Comparison of ENCODE assay signal across 16 cellular contexts in the genomic region with DNA sequence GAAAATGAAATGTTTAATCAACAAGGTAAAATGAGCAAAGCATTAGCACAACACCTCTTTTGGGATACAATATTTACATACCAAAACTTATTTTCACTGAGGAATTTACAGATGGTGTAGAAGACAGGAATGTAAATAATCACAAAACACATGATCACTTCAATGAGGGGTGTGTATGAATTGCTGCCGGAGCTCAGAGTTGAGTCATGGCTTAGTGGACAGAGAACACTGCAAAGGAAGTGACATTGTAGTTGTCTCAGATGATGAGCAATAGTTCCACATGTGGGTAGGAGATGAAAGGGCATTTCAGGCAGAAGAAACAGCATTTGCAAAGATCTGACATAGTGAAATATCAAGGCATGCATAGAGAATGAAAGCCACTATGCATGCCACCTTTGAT. TPM values are rescaled to one million over a fixed set of nuclear protein-coding genes. Genes with fewer than 3 reads are reported as not detected.
DNase-seq lines count a peak whose midpoint lies in the region; ATAC-seq, FAIRE-seq and TF ChIP-seq lines count a peak whose summit lies in the region.
"Had no signal": no experiment of that assay in that cellular context is flagged by ENCODE, and none has a peak within 500 bp of the region (broad histone marks: within the 10 kb centered on the region; RNA-seq: fewer than 3 reads in every experiment).

No MANE protein-coding gene starts in this region.

- H3K4me1 ChIP-seq in HepG2 (ENCODE audit: insufficient read depth, low read length) (no peaks in the 10 kb centered on the region), right lobe of liver (no peaks in the 10 kb centered on the region), RWPE2 (ENCODE audit: insufficient read depth, poor library complexity, severe bottlenecking) (peaks cover 10% of the 10 kb centered on the region)
- H3K4me1 ChIP-seq: prostate gland had no signal

- peaks cover 83% of the 10 kb centered on the region for H3K9me3 Mint-ChIP-seq in nephron progenitor cell
- H3K9me3 Mint-ChIP-seq: central memory CD8-positive, alpha-beta T cell; stimulated activated naive B cell treated with anti-CD40 and anti-IgM and Interleukin-4, amounts not matched to agents 10 μg/mL and 1 μg/mL and 100 μg/mL, for 72 hours had no signal

- no peak overlapping the region for H3K27ac ChIP-seq in HepG2 (ENCODE audit: extremely low read length, insufficient read depth, low read length)
- H3K27ac ChIP-seq in right lobe of liver: no peak overlapping the region
- H3K27ac ChIP-seq in RWPE2 (ENCODE audit: poor library complexity, severe bottlenecking): peak overlapping the region; percentile 48
- H3K27ac ChIP-seq: BLaER1 treated with 17β-estradiol and CSF1 and Interleukin-3, amounts not matched to agents 10 nM and 100 nM; prostate gland had no signal

- H3K36me3 ChIP-seq in HepG2 (replicated peaks in 1 of 2; ENCODE audit: control insufficient read depth in 1 of 2, insufficient read depth in 2 of 2, low read length in 2 of 2) (no peaks in the 10 kb centered on the region), right lobe of liver (no peaks in the 10 kb centered on the region), RWPE2 (ENCODE audit: low read depth) (no peaks in the 10 kb centered on the region)
- H3K36me3 ChIP-seq: BLaER1 treated with 17β-estradiol and CSF1 and Interleukin-3, amounts not matched to agents 10 nM and 100 nM; prostate gland had no signal

- no peak overlapping the region for H3K9ac ChIP-seq in HepG2 (ENCODE audit: insufficient read depth, low read depth, low read length)
- H3K9ac ChIP-seq: BLaER1 treated with 17β-estradiol and CSF1 and Interleukin-3, amounts not matched to agents 10 nM and 100 nM had no signal

- H3K9me3 ChIP-seq in HepG2 (ENCODE audit: low read length) (no peaks in the 10 kb centered on the region), right lobe of liver (no peaks in the 10 kb centered on the region), RWPE2 (ENCODE audit: severe bottlenecking) (no peaks in the 10 kb centered on the region)
- H3K9me3 ChIP-seq: BLaER1 treated with 17β-estradiol and CSF1 and Interleukin-3, amounts not matched to agents 10 nM and 100 nM; prostate gland had no signal

- TF ChIP-seq CTCF in HepG2 (CRISPR knock-in tag; IDR thresholded peaks at IDR 0.05): no peak
- no peak for TF ChIP-seq CTCF in right lobe of liver (IDR thresholded peaks at IDR 0.05)
- no peak for TF ChIP-seq CTCF in RWPE2 (IDR thresholded peaks at IDR 0.05; ENCODE audit: poor library complexity, severe bottlenecking)
- no peak for TF ChIP-seq CTCF in fibroblast of the aortic adventitia (IDR thresholded peaks at IDR 0.05; ENCODE audit: insufficient read depth, low read length)
- no peak for TF ChIP-seq CTCF in nephron progenitor cell (IDR thresholded peaks at IDR 0.05)

- DNase-seq in HepG2 (ENCODE audit: low spot score): peak; percentile 13
- DNase-seq in right lobe of liver: no peak
- DNase-seq in RWPE2 (ENCODE audit: low spot score): no peak
- DNase-seq in fibroblast of the aortic adventitia (ENCODE audit: low read depth): peak; percentile 40
- no peak for DNase-seq in NCI-H345 (lab: John Stamatoyannopoulos, UW)
- DNase-seq in stimulated activated CD4-positive, alpha-beta T cell treated with anti-CD3 and anti-CD28 coated beads, Interleukin-2, amount 100 ng/mL, for 48 hours: no peak
- no peak for DNase-seq in nephron progenitor cell
- DNase-seq: activated gamma-delta T cell; midbrain; NCI-H2081; stimulated activated CD4-positive, alpha-beta T cell treated with anti-CD3 and anti-CD28 coated beads, Interleukin-4, amount 100 ng/mL, for 1 hour; stimulated activated naive B cell treated with anti-CD40 and anti-IgM and Interleukin-4, amounts not matched to agents 10 μg/mL and 1 μg/mL and 100 μg/mL, for 72 hours had no signal

- H3K27me3 ChIP-seq in HepG2 (ENCODE audit: control insufficient read depth in 1 of 2, insufficient read depth in 2 of 2, low read length in 2 of 2) (no peaks in the 10 kb centered on the region), right lobe of liver (no peaks in the 10 kb centered on the region), RWPE2 (ENCODE audit: insufficient read depth, poor library complexity, severe bottlenecking) (no peaks in the 10 kb centered on the region)

- in situ Hi-C loops in HepG2 (cut with HindIII; ENCODE audit: extremely low pct_ligation_motif_present, low pct_unique_long_range_greater_than_20kb): no loop called here

- H3K27ac Mint-ChIP-seq in nephron progenitor cell: no peak overlapping the region
- H3K27ac Mint-ChIP-seq: stimulated activated naive B cell treated with anti-CD40 and anti-IgM and Interleukin-4, amounts not matched to agents 10 μg/mL and 1 μg/mL and 100 μg/mL, for 72 hours had no signal

- intact Hi-C loops in HepG2 (cut with micrococcal nuclease; ENCODE audit: unreplicated experiment): no loop called here
- intact Hi-C loops in right lobe of liver (cut with DNase I): no loop called here

- BruUV-seq in HepG2 (replicated peaks; lab: Mats Ljungman, UMichigan): no TSS peak

- H2AFZ ChIP-seq in HepG2 (ENCODE audit: low read length): no peak overlapping the region

- H3K4me3 Mint-ChIP-seq in nephron progenitor cell: no peak overlapping the region
- H3K4me3 Mint-ChIP-seq: central memory CD8-positive, alpha-beta T cell; stimulated activated naive B cell treated with anti-CD40 and anti-IgM and Interleukin-4, amounts not matched to agents 10 μg/mL and 1 μg/mL and 100 μg/mL, for 72 hours had no signal

- H3K4me3 ChIP-seq in HepG2 (replicated peaks in 1 of 3; ENCODE audit: insufficient read depth in 1 of 3, low read depth in 2 of 3, low read length in 3 of 3): no peak overlapping the region
- H3K4me3 ChIP-seq in right lobe of liver: no peak overlapping the region
- H3K4me3 ChIP-seq in RWPE2 (ENCODE audit: severe bottlenecking): no peak overlapping the region
- H3K4me3 ChIP-seq in fibroblast of the aortic adventitia (ENCODE audit: low read depth, low read length): no peak overlapping the region
- H3K4me3 ChIP-seq: BLaER1 treated with 17β-estradiol and CSF1 and Interleukin-3, amounts not matched to agents 10 nM and 100 nM; prostate gland had no signal

- no peaks in the 10 kb centered on the region for H3K4me1 Mint-ChIP-seq in nephron progenitor cell
- H3K4me1 Mint-ChIP-seq: central memory CD8-positive, alpha-beta T cell; stimulated activated naive B cell treated with anti-CD40 and anti-IgM and Interleukin-4, amounts not matched to agents 10 μg/mL and 1 μg/mL and 100 μg/mL, for 72 hours had no signal

- no peak for ATAC-seq in HepG2
- no peak for ATAC-seq in right lobe of liver
- peak; percentile 96 for ATAC-seq in RWPE2 (ENCODE audit: low read depth)
- ATAC-seq in HG02623 (IDR thresholded peaks at IDR 0.05; ENCODE audit: unreplicated experiment): no peak
- ATAC-seq: stimulated activated naive B cell treated with anti-CD40 and anti-IgM and Interleukin-4, amounts not matched to agents 10 μg/mL and 1 μg/mL and 100 μg/mL, for 72 hours had no signal

- CTCF ChIA-PET in HepG2 (lab: Yijun Ruan, JAX; ENCODE audit: low intra/inter-chr PET ratio, low total read pairs): no interaction called here

- TF ChIP-seq EP300 in HepG2 (IDR thresholded peaks at IDR 0.05; ENCODE audit: low read depth in 2 of 2, low read length in 2 of 2) (no peak), HepG2 (CRISPR knock-in tag; IDR thresholded peaks at IDR 0.05; ENCODE audit: borderline replicate concordance) (no peak)

- H3K79me2 ChIP-seq in HepG2 (ENCODE audit: insufficient read depth, low read length): no peaks in the 10 kb centered on the region

- TF ChIP-seq POLR2A in HepG2 (IDR thresholded peaks at IDR 0.05; ENCODE audit: insufficient read depth in 1 of 2, low read depth in 2 of 2, low read length in 2 of 2) (no peak), right lobe of liver (IDR thresholded peaks at IDR 0.05) (no peak)

- TF ChIP-seq RAD21 in HepG2 (CRISPR knock-in tag; IDR thresholded peaks at IDR 0.05): no peak

- no peak overlapping the region for H3K4me2 ChIP-seq in HepG2 (ENCODE audit: low read depth, low read length)

- H3K36me3 Mint-ChIP-seq in nephron progenitor cell (ENCODE audit: low read depth): no peaks in the 10 kb centered on the region
- H3K36me3 Mint-ChIP-seq: stimulated activated naive B cell treated with anti-CD40 and anti-IgM and Interleukin-4, amounts not matched to agents 10 μg/mL and 1 μg/mL and 100 μg/mL, for 72 hours had no signal

- FAIRE-seq in HepG2 (lab: Jason Lieb, UNC): no peak

- POLR2A ChIA-PET in HepG2 (lab: Yijun Ruan, JAX): no interaction called here

- H3K27me3 Mint-ChIP-seq in nephron progenitor cell (ENCODE audit: low read depth, poor library complexity): peaks cover 7% of the 10 kb centered on the region

- 0% methylated on average over 1 of the region's 1 CpG for WGBS in HepG2 (ENCODE audit: low lambda C conversion rate)
- WGBS in right lobe of liver (ENCODE audit: insufficient coverage, low coverage, low lambda C conversion rate, missing lambda C conversion rate): 42% methylated on average over 1 of the region's 1 CpG

- H4K20me1 ChIP-seq in HepG2 (ENCODE audit: insufficient read depth, low read length): no peaks in the 10 kb centered on the region
- H4K20me1 ChIP-seq: BLaER1 treated with 17β-estradiol and CSF1 and Interleukin-3, amounts not matched to agents 10 nM and 100 nM had no signal

RNA-seq across cellular contexts. Expression of gene KPRP, which starts 5.6 kb away (rescaled TPM):
- total RNA-seq in HepG2 (2016; rRNA removed; fragmentation: Illumina TruSeq; extraction: Trizol) (not detected in 2 replicates), right lobe of liver (not detected), fibroblast of the aortic adventitia (ENCODE audit: low replicate concordance) (not detected in 2 replicates)
- total RNA-seq in HepG2 (2016; cell fraction: cytosol; rRNA removed; fragmentation: Illumina TruSeq; extraction: Trizol; ENCODE audit: low read depth): not detected in 2 replicates
- total RNA-seq in HepG2 (2016; cell fraction: insoluble cytoplasmic fraction; rRNA removed; fragmentation: Illumina TruSeq; extraction: Trizol): not detected in 2 replicates
- total RNA-seq in HepG2 (2016; cell fraction: membrane; rRNA removed; fragmentation: Illumina TruSeq; extraction: Trizol): not detected in 2 replicates
- not detected in 2 replicates for total RNA-seq in HepG2 (2016; cell fraction: nucleus; rRNA removed; fragmentation: Illumina TruSeq; extraction: Trizol)
- polyA plus RNA-seq in HepG2 (2011; rRNA removed): not detected in 2 replicates
- not detected in 2 replicates for polyA plus RNA-seq in HepG2 (2011; cell fraction: cytosol; rRNA removed)
- polyA plus RNA-seq in HepG2 (2011; cell fraction: nucleus; rRNA removed): not detected in 2 replicates
- not detected in 2 replicates for polyA plus RNA-seq in HepG2 (2012)
- not detected in 2 replicates for polyA plus RNA-seq in HepG2 (2016; cell fraction: cytosol; fragmentation: Illumina TruSeq; extraction: Trizol; ENCODE audit: low read depth)
- not detected in 2 replicates for polyA plus RNA-seq in HepG2 (2016; cell fraction: insoluble cytoplasmic fraction; fragmentation: Illumina TruSeq; extraction: Trizol; ENCODE audit: low read depth)
- not detected in 2 replicates for polyA plus RNA-seq in HepG2 (2016; cell fraction: membrane; fragmentation: Illumina TruSeq; extraction: Trizol; ENCODE audit: low read depth)
- polyA plus RNA-seq in HepG2 (2016; cell fraction: nucleus; fragmentation: Illumina TruSeq; extraction: Trizol; ENCODE audit: insufficient read depth, low read depth): not detected in 2 replicates
- polyA minus RNA-seq in HepG2 (2011; rRNA and poly(A)+ RNA removed; ENCODE audit: low replicate concordance): not detected in 2 replicates
- polyA minus RNA-seq in HepG2 (2011; cell fraction: cytosol; rRNA and poly(A)+ RNA removed): not detected in 2 replicates
- not detected in 2 replicates for polyA minus RNA-seq in HepG2 (2011; cell fraction: nucleus; rRNA and poly(A)+ RNA removed)

RNA-seq across cellular contexts. Expression of gene LCE1F, which starts 22.7 kb away (rescaled TPM):
- not detected in 2 replicates for total RNA-seq in HepG2 (2016; rRNA removed; fragmentation: Illumina TruSeq; extraction: Trizol)
- not detected in 2 replicates for total RNA-seq in HepG2 (2016; cell fraction: cytosol; rRNA removed; fragmentation: Illumina TruSeq; extraction: Trizol; ENCODE audit: low read depth)
- total RNA-seq in HepG2 (2016; cell fraction: insoluble cytoplasmic fraction; rRNA removed; fragmentation: Illumina TruSeq; extraction: Trizol): not detected in 2 replicates
- not detected in 2 replicates for total RNA-seq in HepG2 (2016; cell fraction: membrane; rRNA removed; fragmentation: Illumina TruSeq; extraction: Trizol)
- total RNA-seq in HepG2 (2016; cell fraction: nucleus; rRNA removed; fragmentation: Illumina TruSeq; extraction: Trizol): not detected in 2 replicates
- not detected in 2 replicates for polyA plus RNA-seq in HepG2 (2011; rRNA removed)
- polyA plus RNA-seq in HepG2 (2011; cell fraction: cytosol; rRNA removed): not detected in 2 replicates
- polyA plus RNA-seq in HepG2 (2011; cell fraction: nucleus; rRNA removed): not detected in 2 replicates
- polyA plus RNA-seq in HepG2 (2012): not detected in 2 replicates
- polyA plus RNA-seq in HepG2 (2016; cell fraction: cytosol; fragmentation: Illumina TruSeq; extraction: Trizol; ENCODE audit: low read depth): not detected in 2 replicates
- not detected in 2 replicates for polyA plus RNA-seq in HepG2 (2016; cell fraction: insoluble cytoplasmic fraction; fragmentation: Illumina TruSeq; extraction: Trizol; ENCODE audit: low read depth)
- polyA plus RNA-seq in HepG2 (2016; cell fraction: membrane; fragmentation: Illumina TruSeq; extraction: Trizol; ENCODE audit: low read depth): not detected in 2 replicates
- polyA plus RNA-seq in HepG2 (2016; cell fraction: nucleus; fragmentation: Illumina TruSeq; extraction: Trizol; ENCODE audit: insufficient read depth, low read depth): not detected in 2 replicates
- not detected in 2 replicates for polyA minus RNA-seq in HepG2 (2011; rRNA and poly(A)+ RNA removed; ENCODE audit: low replicate concordance)
- not detected in 2 replicates for polyA minus RNA-seq in HepG2 (2011; cell fraction: cytosol; rRNA and poly(A)+ RNA removed)
- not detected in 2 replicates for polyA minus RNA-seq in HepG2 (2011; cell fraction: nucleus; rRNA and poly(A)+ RNA removed)
- not detected for total RNA-seq in right lobe of liver
- total RNA-seq in fibroblast of the aortic adventitia (ENCODE audit: low replicate concordance): not detected in 2 replicates
- total RNA-seq: prostate gland had no signal

RNA-seq across cellular contexts. Expression of gene LCE1E, which starts 33.8 kb away (rescaled TPM):
- total RNA-seq in HepG2 (2016; rRNA removed; fragmentation: Illumina TruSeq; extraction: Trizol) (not detected in 2 replicates), right lobe of liver (not detected), fibroblast of the aortic adventitia (ENCODE audit: low replicate concordance) (not detected in 2 replicates)
- total RNA-seq in HepG2 (2016; cell fraction: cytosol; rRNA removed; fragmentation: Illumina TruSeq; extraction: Trizol; ENCODE audit: low read depth): not detected in 2 replicates
- 0.24 TPM in 1 of 2 replicates, not detected in the other for total RNA-seq in HepG2 (2016; cell fraction: insoluble cytoplasmic fraction; rRNA removed; fragmentation: Illumina TruSeq; extraction: Trizol)
- total RNA-seq in HepG2 (2016; cell fraction: membrane; rRNA removed; fragmentation: Illumina TruSeq; extraction: Trizol): not detected in 2 replicates
- total RNA-seq in HepG2 (2016; cell fraction: nucleus; rRNA removed; fragmentation: Illumina TruSeq; extraction: Trizol): not detected in 2 replicates
- polyA plus RNA-seq in HepG2 (2011; rRNA removed): 0.12 TPM in 2 replicates
- polyA plus RNA-seq in HepG2 (2011; cell fraction: cytosol; rRNA removed): 0.10 and 0.16 TPM in 2 replicates
- polyA plus RNA-seq in HepG2 (2011; cell fraction: nucleus; rRNA removed): 0.19 TPM in 1 of 2 replicates, not detected in the other
- polyA plus RNA-seq in HepG2 (2012): not detected in 2 replicates
- not detected in 2 replicates for polyA plus RNA-seq in HepG2 (2016; cell fraction: cytosol; fragmentation: Illumina TruSeq; extraction: Trizol; ENCODE audit: low read depth)
- not detected in 2 replicates for polyA plus RNA-seq in HepG2 (2016; cell fraction: insoluble cytoplasmic fraction; fragmentation: Illumina TruSeq; extraction: Trizol; ENCODE audit: low read depth)
- 0.30 TPM in 1 of 2 replicates, not detected in the other for polyA plus RNA-seq in HepG2 (2016; cell fraction: membrane; fragmentation: Illumina TruSeq; extraction: Trizol; ENCODE audit: low read depth)
- not detected in 2 replicates for polyA plus RNA-seq in HepG2 (2016; cell fraction: nucleus; fragmentation: Illumina TruSeq; extraction: Trizol; ENCODE audit: insufficient read depth, low read depth)
- polyA minus RNA-seq in HepG2 (2011; rRNA and poly(A)+ RNA removed; ENCODE audit: low replicate concordance): not detected in 2 replicates
- polyA minus RNA-seq in HepG2 (2011; cell fraction: cytosol; rRNA and poly(A)+ RNA removed): not detected in 2 replicates
- not detected in 2 replicates for polyA minus RNA-seq in HepG2 (2011; cell fraction: nucleus; rRNA and poly(A)+ RNA removed)
- total RNA-seq: prostate gland had no signal

RNA-seq across cellular contexts. Expression of gene LCE4A, which starts 44.3 kb away (rescaled TPM):
- total RNA-seq in HepG2 (2016; rRNA removed; fragmentation: Illumina TruSeq; extraction: Trizol) (not detected in 2 replicates), right lobe of liver (not detected), fibroblast of the aortic adventitia (ENCODE audit: low replicate concordance) (not detected in 2 replicates)
- not detected in 2 replicates for total RNA-seq in HepG2 (2016; cell fraction: cytosol; rRNA removed; fragmentation: Illumina TruSeq; extraction: Trizol; ENCODE audit: low read depth)
- not detected in 2 replicates for total RNA-seq in HepG2 (2016; cell fraction: insoluble cytoplasmic fraction; rRNA removed; fragmentation: Illumina TruSeq; extraction: Trizol)
- not detected in 2 replicates for total RNA-seq in HepG2 (2016; cell fraction: membrane; rRNA removed; fragmentation: Illumina TruSeq; extraction: Trizol)
- not detected in 2 replicates for total RNA-seq in HepG2 (2016; cell fraction: nucleus; rRNA removed; fragmentation: Illumina TruSeq; extraction: Trizol)
- not detected in 2 replicates for polyA plus RNA-seq in HepG2 (2011; rRNA removed)
- polyA plus RNA-seq in HepG2 (2011; cell fraction: cytosol; rRNA removed): not detected in 2 replicates
- not detected in 2 replicates for polyA plus RNA-seq in HepG2 (2011; cell fraction: nucleus; rRNA removed)
- polyA plus RNA-seq in HepG2 (2012): not detected in 2 replicates
- not detected in 2 replicates for polyA plus RNA-seq in HepG2 (2016; cell fraction: cytosol; fragmentation: Illumina TruSeq; extraction: Trizol; ENCODE audit: low read depth)
- polyA plus RNA-seq in HepG2 (2016; cell fraction: insoluble cytoplasmic fraction; fragmentation: Illumina TruSeq; extraction: Trizol; ENCODE audit: low read depth): not detected in 2 replicates
- not detected in 2 replicates for polyA plus RNA-seq in HepG2 (2016; cell fraction: membrane; fragmentation: Illumina TruSeq; extraction: Trizol; ENCODE audit: low read depth)
- not detected in 2 replicates for polyA plus RNA-seq in HepG2 (2016; cell fraction: nucleus; fragmentation: Illumina TruSeq; extraction: Trizol; ENCODE audit: insufficient read depth, low read depth)
- polyA minus RNA-seq in HepG2 (2011; rRNA and poly(A)+ RNA removed; ENCODE audit: low replicate concordance): not detected in 2 replicates
- not detected in 2 replicates for polyA minus RNA-seq in HepG2 (2011; cell fraction: cytosol; rRNA and poly(A)+ RNA removed)
- polyA minus RNA-seq in HepG2 (2011; cell fraction: nucleus; rRNA and poly(A)+ RNA removed): not detected in 2 replicates
- total RNA-seq: prostate gland had no signal

RNA-seq across cellular contexts. Expression of gene LCE1D, which starts 44.3 kb away (rescaled TPM):
- total RNA-seq in HepG2 (2016; rRNA removed; fragmentation: Illumina TruSeq; extraction: Trizol): not detected in 2 replicates
- not detected in 2 replicates for total RNA-seq in HepG2 (2016; cell fraction: cytosol; rRNA removed; fragmentation: Illumina TruSeq; extraction: Trizol; ENCODE audit: low read depth)
- not detected in 2 replicates for total RNA-seq in HepG2 (2016; cell fraction: insoluble cytoplasmic fraction; rRNA removed; fragmentation: Illumina TruSeq; extraction: Trizol)
- total RNA-seq in HepG2 (2016; cell fraction: membrane; rRNA removed; fragmentation: Illumina TruSeq; extraction: Trizol): not detected in 2 replicates
- not detected in 2 replicates for total RNA-seq in HepG2 (2016; cell fraction: nucleus; rRNA removed; fragmentation: Illumina TruSeq; extraction: Trizol)
- polyA plus RNA-seq in HepG2 (2011; rRNA removed): not detected in 2 replicates
- not detected in 2 replicates for polyA plus RNA-seq in HepG2 (2011; cell fraction: cytosol; rRNA removed)
- not detected in 2 replicates for polyA plus RNA-seq in HepG2 (2011; cell fraction: nucleus; rRNA removed)
- not detected in 2 replicates for polyA plus RNA-seq in HepG2 (2012)
- polyA plus RNA-seq in HepG2 (2016; cell fraction: cytosol; fragmentation: Illumina TruSeq; extraction: Trizol; ENCODE audit: low read depth): not detected in 2 replicates
- polyA plus RNA-seq in HepG2 (2016; cell fraction: insoluble cytoplasmic fraction; fragmentation: Illumina TruSeq; extraction: Trizol; ENCODE audit: low read depth): not detected in 2 replicates
- polyA plus RNA-seq in HepG2 (2016; cell fraction: membrane; fragmentation: Illumina TruSeq; extraction: Trizol; ENCODE audit: low read depth): not detected in 2 replicates
- polyA plus RNA-seq in HepG2 (2016; cell fraction: nucleus; fragmentation: Illumina TruSeq; extraction: Trizol; ENCODE audit: insufficient read depth, low read depth): not detected in 2 replicates
- not detected in 2 replicates for polyA minus RNA-seq in HepG2 (2011; rRNA and poly(A)+ RNA removed; ENCODE audit: low replicate concordance)
- polyA minus RNA-seq in HepG2 (2011; cell fraction: cytosol; rRNA and poly(A)+ RNA removed): not detected in 2 replicates
- not detected in 2 replicates for polyA minus RNA-seq in HepG2 (2011; cell fraction: nucleus; rRNA and poly(A)+ RNA removed)
- not detected for total RNA-seq in right lobe of liver
- not detected in 2 replicates for total RNA-seq in fibroblast of the aortic adventitia (ENCODE audit: low replicate concordance)
- total RNA-seq: prostate gland had no signal

Comparison
In these comparisons a context has a peak if more than half of its experiments do, and no peak if none do; other contexts are left out.
1. DNase-seq: peak in HepG2 (single experiment) and fibroblast of the aortic adventitia (single experiment); none in right lobe of liver (0 of 3), RWPE2 (single experiment), NCI-H345 (single experiment), stimulated activated CD4-positive, alpha-beta T cell treated with anti-CD3 and anti-CD28 coated beads, Interleukin-2, amount 100 ng/mL, for 48 hours (0 of 2) and nephron progenitor cell (single experiment).